In genomic region chr16:1708768-1709180, GRCh38 we compare ENCODE assay signal across 9 cellular contexts. TPM values are rescaled to one million over a fixed set of nuclear protein-coding genes. Genes with fewer than 3 reads are reported as not detected.
DNase-seq lines count a peak whose midpoint lies in the region; ATAC-seq, FAIRE-seq and TF ChIP-seq lines count a peak whose summit lies in the region.
"Had no signal": no experiment of that assay in that cellular context is flagged by ENCODE, and none has a peak within 500 bp of the region (broad histone marks: within the 10 kb centered on the region; RNA-seq: fewer than 3 reads in every experiment).

No MANE protein-coding gene starts in this region.

- no peak overlapping the region for H2AFZ ChIP-seq in HepG2 (ENCODE audit: low read length)

- H3K9ac ChIP-seq in HepG2 (ENCODE audit: insufficient read depth, low read depth, low read length), result no peak overlapping the region

- BruUV-seq in HepG2 (replicated peaks; lab: Mats Ljungman, UMichigan), result no TSS peak

- H3K27ac Mint-ChIP-seq in activated T-helper 17 cell treated with anti-CD3 and anti-CD28 coated beads, Interleukin-2, amount 50 U/mL, for 72 hours, result no peak overlapping the region
- no peak overlapping the region for H3K27ac Mint-ChIP-seq in stimulated activated naive CD8-positive, alpha-beta T cell treated with anti-CD3 and anti-CD28 coated beads, Interleukin-15, amount 100 ng/mL, for 72 hours

- H3K27ac ChIP-seq in HepG2 (ENCODE audit: extremely low read length, insufficient read depth, low read length), result no peak overlapping the region
- H3K27ac ChIP-seq in right lobe of liver, result no peak overlapping the region
- H3K27ac ChIP-seq in heart left ventricle, result peak overlapping the region in 11 of 12 donors; percentile 38 to 99 (median 75)
- H3K27ac ChIP-seq: ascending aorta had no signal

- peaks cover 53% of the 10 kb centered on the region for H3K4me1 ChIP-seq in HepG2 (ENCODE audit: insufficient read depth, low read length)
- H3K4me1 ChIP-seq in right lobe of liver, result peaks cover 0 to 20% (median 6%) of the 10 kb centered on the region in 4 donors
- peaks cover 0 to 62% (median 47%) of the 10 kb centered on the region in 12 donors for H3K4me1 ChIP-seq in heart left ventricle

- ATAC-seq in HepG2 (no peak), right lobe of liver (no peak), heart left ventricle (peak; percentile 28 to 66 (median 58)), omental fat pad (ENCODE audit: low FRiP score) (no peak)
- ATAC-seq in activated T-helper 17 cell treated with anti-CD3 and anti-CD28 coated beads, Interleukin-2, amount 50 U/mL, for 72 hours (replicated peaks), result no peak
- ATAC-seq in stimulated activated naive CD8-positive, alpha-beta T cell treated with anti-CD3 and anti-CD28 coated beads, Interleukin-15, amount 100 ng/mL, for 72 hours, result no peak

- H3K9me3 ChIP-seq in HepG2 (ENCODE audit: low read length) (no peaks in the 10 kb centered on the region), right lobe of liver (no peaks in the 10 kb centered on the region), heart left ventricle (no peaks in the 10 kb centered on the region)
- H3K9me3 ChIP-seq: ascending aorta had no signal

- no peak for TF ChIP-seq RAD21 in HepG2 (CRISPR knock-in tag; IDR thresholded peaks at IDR 0.05)

- FAIRE-seq in HepG2 (lab: Jason Lieb, UNC), result no peak

- no peaks in the 10 kb centered on the region; a peak in 1 of 5 replicates for H3K27me3 ChIP-seq in HepG2 (ENCODE audit: control insufficient read depth in 1 of 2, insufficient read depth in 2 of 2, low read length in 2 of 2)
- no peaks in the 10 kb centered on the region for H3K27me3 ChIP-seq in right lobe of liver
- no peaks in the 10 kb centered on the region for H3K27me3 ChIP-seq in heart left ventricle
- H3K27me3 ChIP-seq: ascending aorta had no signal

- peak overlapping the region; percentile 96; the same call in 1 of the 2 replicates for H3K4me2 ChIP-seq in HepG2 (ENCODE audit: low read depth, low read length)

- intact Hi-C loops in HepG2 (cut with micrococcal nuclease; ENCODE audit: unreplicated experiment), result loop anchor here (10.0 kb wide), 1 partner anchor 94 kb away; the partner anchor contains the start of genes CRAMP1 and IFT140
- intact Hi-C loops in right lobe of liver (cut with DNase I), result no loop called here
- intact Hi-C loops in heart left ventricle (cut with DNase I), result loop anchor here in 4 of 10 donors (1.0 to 10.0 kb wide), 9 partner anchors 64 to 286 kb away; partner anchors contain the start of genes CRAMP1 (in 3 of the 4), IFT140 (in 3 of the 4), CLCN7 (in 1 of the 4) and EME2 (in 1 of the 4)

- H3K4me3 ChIP-seq in HepG2 (replicated peaks in 1 of 3; ENCODE audit: insufficient read depth in 1 of 3, low read depth in 2 of 3, low read length in 3 of 3) (no peak overlapping the region), right lobe of liver (no peak overlapping the region), heart left ventricle (peak overlapping the region in 8 of 12 donors; percentile 3 to 99 (median 34))

- peaks cover 63% of the 10 kb centered on the region for H3K79me2 ChIP-seq in HepG2 (ENCODE audit: insufficient read depth, low read length)

- in situ Hi-C loops in HepG2 (cut with HindIII; ENCODE audit: extremely low pct_ligation_motif_present, low pct_unique_long_range_greater_than_20kb), result no loop called here

- H4K20me1 ChIP-seq in HepG2 (ENCODE audit: insufficient read depth, low read length), result peaks cover 18% of the 10 kb centered on the region

- TF ChIP-seq POLR2A in HepG2 (IDR thresholded peaks at IDR 0.05; ENCODE audit: insufficient read depth in 1 of 2, low read depth in 2 of 2, low read length in 2 of 2), result no peak
- TF ChIP-seq POLR2A in right lobe of liver (IDR thresholded peaks at IDR 0.05), result no peak
- no peak for TF ChIP-seq POLR2A in heart left ventricle (IDR thresholded peaks at IDR 0.05)

- peaks cover 6% of the 10 kb centered on the region for H3K4me1 Mint-ChIP-seq in activated T-helper 17 cell treated with anti-CD3 and anti-CD28 coated beads, Interleukin-2, amount 50 U/mL, for 72 hours
- peaks cover 54% of the 10 kb centered on the region for H3K4me1 Mint-ChIP-seq in stimulated activated naive CD8-positive, alpha-beta T cell treated with anti-CD3 and anti-CD28 coated beads, Interleukin-15, amount 100 ng/mL, for 72 hours

- WGBS in HepG2 (ENCODE audit: low lambda C conversion rate), result 95% methylated on average over 11 of the region's 13 CpGs
- 86% methylated on average over 3 of the region's 13 CpGs for WGBS in right lobe of liver (ENCODE audit: insufficient coverage, low coverage, low lambda C conversion rate, missing lambda C conversion rate)
- 32 to 49% (median 45%) methylated on average over 10 to 13 of the region's 13 CpGs for WGBS in heart left ventricle, 4 donors

- peaks cover 0 to 9% of the 10 kb centered on the region in 2 experiments; a peak in 1 of 5 replicates for H3K36me3 ChIP-seq in HepG2 (replicated peaks in 1 of 2; ENCODE audit: control insufficient read depth in 1 of 2, insufficient read depth in 2 of 2, low read length in 2 of 2)
- no peaks in the 10 kb centered on the region for H3K36me3 ChIP-seq in right lobe of liver
- peaks cover 0 to 4% (median 0%) of the 10 kb centered on the region in 9 donors for H3K36me3 ChIP-seq in heart left ventricle
- H3K36me3 ChIP-seq: ascending aorta had no signal

- TF ChIP-seq CTCF in HepG2 (CRISPR knock-in tag; IDR thresholded peaks at IDR 0.05) (no peak), right lobe of liver (IDR thresholded peaks at IDR 0.05) (no peak), heart left ventricle (IDR thresholded peaks at IDR 0.05) (no peak), omental fat pad (IDR thresholded peaks at IDR 0.05) (no peak)

- H3K4me3 Mint-ChIP-seq in activated T-helper 17 cell treated with anti-CD3 and anti-CD28 coated beads, Interleukin-2, amount 50 U/mL, for 72 hours, result peak overlapping the region; percentile 96
- H3K4me3 Mint-ChIP-seq in stimulated activated naive CD8-positive, alpha-beta T cell treated with anti-CD3 and anti-CD28 coated beads, Interleukin-15, amount 100 ng/mL, for 72 hours, result peak overlapping the region; percentile 6 to 82

- POLR2A ChIA-PET in HepG2 (lab: Yijun Ruan, JAX), result no interaction called here

- H3K9me3 Mint-ChIP-seq in activated T-helper 17 cell treated with anti-CD3 and anti-CD28 coated beads, Interleukin-2, amount 50 U/mL, for 72 hours, result no peaks in the 10 kb centered on the region
- no peaks in the 10 kb centered on the region for H3K9me3 Mint-ChIP-seq in stimulated activated naive CD8-positive, alpha-beta T cell treated with anti-CD3 and anti-CD28 coated beads, Interleukin-15, amount 100 ng/mL, for 72 hours

- DNase-seq in HepG2 (ENCODE audit: low spot score), result no peak
- DNase-seq in right lobe of liver, result no peak
- peak in 4 of 5 donors; percentile 48 to 86 (median 64) for DNase-seq in heart left ventricle
- no peak for DNase-seq in stimulated activated naive CD8-positive, alpha-beta T cell treated with anti-CD3 and anti-CD28 coated beads, Interleukin-15, amount 100 ng/mL, for 72 hours
- no peak for DNase-seq in omental fat pad (ENCODE audit: low spot score)
- DNase-seq in epidermal melanocyte (ENCODE audit: insufficient read length, low spot score), result no peak
- DNase-seq in NCI-H748 treated with DMSO at 0.1 percent for 48 hours (lab: John Stamatoyannopoulos, UW), result no peak

- TF ChIP-seq EP300 in HepG2 (IDR thresholded peaks at IDR 0.05; ENCODE audit: low read depth in 2 of 2, low read length in 2 of 2) (no peak), HepG2 (CRISPR knock-in tag; IDR thresholded peaks at IDR 0.05; ENCODE audit: borderline replicate concordance) (no peak)

- CTCF ChIA-PET in HepG2 (lab: Yijun Ruan, JAX; ENCODE audit: low intra/inter-chr PET ratio, low total read pairs), result no interaction called here

- H3K27me3 Mint-ChIP-seq in activated T-helper 17 cell treated with anti-CD3 and anti-CD28 coated beads, Interleukin-2, amount 50 U/mL, for 72 hours, result no peaks in the 10 kb centered on the region
- H3K27me3 Mint-ChIP-seq in stimulated activated naive CD8-positive, alpha-beta T cell treated with anti-CD3 and anti-CD28 coated beads, Interleukin-15, amount 100 ng/mL, for 72 hours, result no peaks in the 10 kb centered on the region

- peaks cover 11% of the 10 kb centered on the region for H3K36me3 Mint-ChIP-seq in activated T-helper 17 cell treated with anti-CD3 and anti-CD28 coated beads, Interleukin-2, amount 50 U/mL, for 72 hours (ENCODE audit: low read depth)

RNA-seq across cellular contexts. Expression of gene MAPK8IP3, which starts 2.8 kb away (rescaled TPM):
- total RNA-seq in HepG2 (2016; rRNA removed; fragmentation: Illumina TruSeq; extraction: Trizol), result 3.6 and 25.1 TPM in 2 replicates
- 9.0 and 11.0 TPM in 2 replicates for total RNA-seq in HepG2 (2016; cell fraction: cytosol; rRNA removed; fragmentation: Illumina TruSeq; extraction: Trizol; ENCODE audit: low read depth)
- 3.3 and 29.8 TPM in 2 replicates for total RNA-seq in HepG2 (2016; cell fraction: insoluble cytoplasmic fraction; rRNA removed; fragmentation: Illumina TruSeq; extraction: Trizol)
- 3.8 and 4.5 TPM in 2 replicates for total RNA-seq in HepG2 (2016; cell fraction: membrane; rRNA removed; fragmentation: Illumina TruSeq; extraction: Trizol)
- 45.6 and 52.7 TPM in 2 replicates for total RNA-seq in HepG2 (2016; cell fraction: nucleus; rRNA removed; fragmentation: Illumina TruSeq; extraction: Trizol)
- 41.7 and 65.8 TPM in 2 replicates for polyA plus RNA-seq in HepG2 (2011; rRNA removed)
- polyA plus RNA-seq in HepG2 (2011; cell fraction: cytosol; rRNA removed), result 5.6 and 10.1 TPM in 2 replicates
- 653 and 865 TPM in 2 replicates for polyA plus RNA-seq in HepG2 (2011; cell fraction: nucleus; rRNA removed)
- 43.5 and 49.9 TPM in 2 replicates for polyA plus RNA-seq in HepG2 (2012)
- 0.76 and 0.97 TPM in 2 replicates for polyA plus RNA-seq in HepG2 (2016; cell fraction: cytosol; fragmentation: Illumina TruSeq; extraction: Trizol; ENCODE audit: low read depth)
- polyA plus RNA-seq in HepG2 (2016; cell fraction: insoluble cytoplasmic fraction; fragmentation: Illumina TruSeq; extraction: Trizol; ENCODE audit: low read depth), result 3.3 and 4.5 TPM in 2 replicates
- 1.8 and 2.1 TPM in 2 replicates for polyA plus RNA-seq in HepG2 (2016; cell fraction: membrane; fragmentation: Illumina TruSeq; extraction: Trizol; ENCODE audit: low read depth)
- polyA plus RNA-seq in HepG2 (2016; cell fraction: nucleus; fragmentation: Illumina TruSeq; extraction: Trizol; ENCODE audit: insufficient read depth, low read depth), result 244 and 279 TPM in 2 replicates
- polyA minus RNA-seq in HepG2 (2011; rRNA and poly(A)+ RNA removed; ENCODE audit: low replicate concordance), result 15.0 and 33.9 TPM in 2 replicates
- polyA minus RNA-seq in HepG2 (2011; cell fraction: cytosol; rRNA and poly(A)+ RNA removed), result 4.7 and 4.8 TPM in 2 replicates
- 92.2 and 93.0 TPM in 2 replicates for polyA minus RNA-seq in HepG2 (2011; cell fraction: nucleus; rRNA and poly(A)+ RNA removed)
- total RNA-seq in right lobe of liver, result 10 to 100 TPM in 5 of 6 experiments, 1 to 10 TPM in 1; 8.7 to 37.3 (median 23.0) TPM
- total RNA-seq in activated T-helper 17 cell treated with anti-CD3 and anti-CD28 coated beads, Interleukin-2, amount 50 U/mL, for 72 hours, result 100 to 1,000 TPM in 1 of 2 donors, 10 to 100 TPM in 1; 59.9 to 106 TPM
- 10 to 100 TPM; 29.5 to 71.3 (median 63.1) TPM for total RNA-seq in heart left ventricle
- polyA plus RNA-seq in heart left ventricle, result 10 to 100 TPM; 29.5 to 70.2 TPM
- total RNA-seq in omental fat pad, result 10 to 100 TPM; 27.3 to 73.3 (median 51.6) TPM

RNA-seq across cellular contexts. Expression of gene JPT2, which starts 30.7 kb away (rescaled TPM):
- 89.4 and 127 TPM in 2 replicates for total RNA-seq in HepG2 (2016; rRNA removed; fragmentation: Illumina TruSeq; extraction: Trizol)
- total RNA-seq in HepG2 (2016; cell fraction: cytosol; rRNA removed; fragmentation: Illumina TruSeq; extraction: Trizol; ENCODE audit: low read depth), result 11.5 and 13.4 TPM in 2 replicates
- 91.5 and 117 TPM in 2 replicates for total RNA-seq in HepG2 (2016; cell fraction: insoluble cytoplasmic fraction; rRNA removed; fragmentation: Illumina TruSeq; extraction: Trizol)
- total RNA-seq in HepG2 (2016; cell fraction: membrane; rRNA removed; fragmentation: Illumina TruSeq; extraction: Trizol), result 52.3 and 54.3 TPM in 2 replicates
- total RNA-seq in HepG2 (2016; cell fraction: nucleus; rRNA removed; fragmentation: Illumina TruSeq; extraction: Trizol), result 37.4 and 43.4 TPM in 2 replicates
- 52.5 and 53.5 TPM in 2 replicates for polyA plus RNA-seq in HepG2 (2011; rRNA removed)
- polyA plus RNA-seq in HepG2 (2011; cell fraction: cytosol; rRNA removed), result 36.8 and 43.8 TPM in 2 replicates
- 36.7 and 43.7 TPM in 2 replicates for polyA plus RNA-seq in HepG2 (2011; cell fraction: nucleus; rRNA removed)
- 50.1 and 68.5 TPM in 2 replicates for polyA plus RNA-seq in HepG2 (2012)
- 14.3 TPM in 2 replicates for polyA plus RNA-seq in HepG2 (2016; cell fraction: cytosol; fragmentation: Illumina TruSeq; extraction: Trizol; ENCODE audit: low read depth)
- polyA plus RNA-seq in HepG2 (2016; cell fraction: insoluble cytoplasmic fraction; fragmentation: Illumina TruSeq; extraction: Trizol; ENCODE audit: low read depth), result 154 and 168 TPM in 2 replicates
- polyA plus RNA-seq in HepG2 (2016; cell fraction: membrane; fragmentation: Illumina TruSeq; extraction: Trizol; ENCODE audit: low read depth), result 39.8 and 39.9 TPM in 2 replicates
- polyA plus RNA-seq in HepG2 (2016; cell fraction: nucleus; fragmentation: Illumina TruSeq; extraction: Trizol; ENCODE audit: insufficient read depth, low read depth), result 63.6 and 72.2 TPM in 2 replicates
- polyA minus RNA-seq in HepG2 (2011; rRNA and poly(A)+ RNA removed; ENCODE audit: low replicate concordance), result 35.4 and 60.1 TPM in 2 replicates
- polyA minus RNA-seq in HepG2 (2011; cell fraction: cytosol; rRNA and poly(A)+ RNA removed), result 24.4 and 29.2 TPM in 2 replicates
- 24.2 and 25.5 TPM in 2 replicates for polyA minus RNA-seq in HepG2 (2011; cell fraction: nucleus; rRNA and poly(A)+ RNA removed)
- 10 to 100 TPM; 31.0 to 47.7 (median 38.7) TPM for total RNA-seq in right lobe of liver
- total RNA-seq in activated T-helper 17 cell treated with anti-CD3 and anti-CD28 coated beads, Interleukin-2, amount 50 U/mL, for 72 hours, result 10 to 100 TPM; 55.9 to 85.1 TPM
- total RNA-seq in heart left ventricle, result 10 to 100 TPM; 11.7 to 50.4 (median 34.1) TPM
- 10 to 100 TPM; 11.0 to 76.1 TPM for polyA plus RNA-seq in heart left ventricle
- 10 to 100 TPM; 22.7 to 28.5 (median 23.8) TPM for total RNA-seq in omental fat pad

Comparison
In these comparisons a context has a peak if more than half of its experiments do, and no peak if none do; other contexts are left out.
1. ATAC-seq: peak in heart left ventricle (4 of 4); none in HepG2 (single experiment), right lobe of liver (0 of 4), activated T-helper 17 cell treated with anti-CD3 and anti-CD28 coated beads, Interleukin-2, amount 50 U/mL, for 72 hours (single experiment), stimulated activated naive CD8-positive, alpha-beta T cell treated with anti-CD3 and anti-CD28 coated beads, Interleukin-15, amount 100 ng/mL, for 72 hours (single experiment) and omental fat pad (single experiment).
2. DNase-seq: peak in heart left ventricle (4 of 5); none in HepG2 (single experiment), right lobe of liver (0 of 3), stimulated activated naive CD8-positive, alpha-beta T cell treated with anti-CD3 and anti-CD28 coated beads, Interleukin-15, amount 100 ng/mL, for 72 hours (0 of 2), omental fat pad (single experiment), epidermal melanocyte (single experiment) and NCI-H748 treated with DMSO at 0.1 percent for 48 hours (single experiment).
3. H3K27ac ChIP-seq: peak in heart left ventricle (11 of 12); none in HepG2 (single experiment) and right lobe of liver (0 of 3).
4. H3K4me3 ChIP-seq: peak in heart left ventricle (8 of 12); none in HepG2 (0 of 3) and right lobe of liver (0 of 3).